ENCODE assay signal across 8 cellular contexts in genomic region chr12:101407054-101407437, GRCh38. TPM values are rescaled to one million over a fixed set of nuclear protein-coding genes. Genes with fewer than 3 reads are reported as not detected.
DNase-seq lines count a peak whose midpoint lies in the region; ATAC-seq and TF ChIP-seq lines count a peak whose summit lies in the region.

No MANE protein-coding gene starts in this region.

- peaks cover 2% of the 10 kb centered on the region for H3K27me3 ChIP-seq in hepatocyte
- no peaks in the 10 kb centered on the region for H3K27me3 ChIP-seq in spleen (replicated peaks in 1 of 7)

- peaks cover 2% of the 10 kb centered on the region for H3K36me3 Mint-ChIP-seq in IgD-negative memory B cell
- H3K36me3 Mint-ChIP-seq in activated naive CD4-positive, alpha-beta T cell treated with anti-CD3 and anti-CD28 coated beads, Interleukin-2, amount 50 U/mL, for 72 hours, result peaks cover 0 to 8% of the 10 kb centered on the region in 2 donors

- TF ChIP-seq POLR2A in spleen (IDR thresholded peaks at IDR 0.05) (no peak), erythroblast (IDR thresholded peaks at IDR 0.05; ENCODE audit: low read length) (no peak)

- H3K36me3 ChIP-seq in hepatocyte (replicated peaks; ENCODE audit: insufficient read depth, low read depth) (no peaks in the 10 kb centered on the region), spleen (peaks cover 0 to 24% (median 4%) of the 10 kb centered on the region in 6 donors)

- no peaks in the 10 kb centered on the region for H3K9me3 Mint-ChIP-seq in IgD-negative memory B cell
- H3K9me3 Mint-ChIP-seq in activated naive CD4-positive, alpha-beta T cell treated with anti-CD3 and anti-CD28 coated beads, Interleukin-2, amount 50 U/mL, for 72 hours, result no peaks in the 10 kb centered on the region

- peaks cover 25% of the 10 kb centered on the region for H4K20me1 ChIP-seq in hepatocyte (ENCODE audit: insufficient read depth, poor library complexity, severe bottlenecking)

- WGBS in hepatocyte (ENCODE audit: low lambda C conversion rate, missing lambda C conversion rate), result 1% methylated on average over 18 of the region's 18 CpGs
- 0 to 2% (median 1%) methylated on average over 18 of the region's 18 CpGs for WGBS in spleen, 5 donors

- peak overlapping the region; percentile 75 for H3K4me3 ChIP-seq in hepatocyte
- peak overlapping the region; percentile 70 to 96 (median 86) for H3K4me3 ChIP-seq in spleen

- H3K9me3 ChIP-seq in hepatocyte (ENCODE audit: low read depth) (no peaks in the 10 kb centered on the region), spleen (no peaks in the 10 kb centered on the region)

- ATAC-seq in GM21423 (IDR thresholded peaks at IDR 0.05; ENCODE audit: unreplicated experiment), result peak; percentile 19
- peak; percentile 33 to 50 for ATAC-seq in activated naive CD4-positive, alpha-beta T cell treated with anti-CD3 and anti-CD28 coated beads, Interleukin-2, amount 50 U/mL, for 72 hours

- DNase-seq in DMS79 (lab: John Stamatoyannopoulos, UW), result peak; percentile 28
- peak in 1 of 2 donors; percentile 61 for DNase-seq in activated naive CD4-positive, alpha-beta T cell treated with anti-CD3 and anti-CD28 coated beads, Interleukin-2, amount 50 U/mL, for 72 hours (ENCODE audit: low spot score in 2 of 2)
- peak; percentile 56 for DNase-seq in hepatocyte (ENCODE audit: low spot score)
- DNase-seq in spleen, result no peak
- no peak for DNase-seq in erythroblast (lab: John Stamatoyannopoulos, UW)
- no peak for DNase-seq in AML-193 (lab: John Stamatoyannopoulos, UW)

- H3K79me2 ChIP-seq in hepatocyte, result peaks cover 54% of the 10 kb centered on the region

- H3K27me3 Mint-ChIP-seq in IgD-negative memory B cell, result no peaks in the 10 kb centered on the region

- intact Hi-C loops in spleen (cut with DNase I; ENCODE audit: low total_unique reads), result no loop called here

- peak overlapping the region; percentile 95 to 99 (median 99) for H3K4me3 Mint-ChIP-seq in IgD-negative memory B cell

- H3K4me2 ChIP-seq in hepatocyte, result peak overlapping the region; percentile 86

- TF ChIP-seq CTCF in hepatocyte (IDR thresholded peaks at IDR 0.05; ENCODE audit: poor library complexity), result no peak
- no peak for TF ChIP-seq CTCF in spleen (IDR thresholded peaks at IDR 0.05 in 8 of 11, conservative IDR thresholded peaks at IDR 0.05 in 3 of 11)

- H3K4me1 ChIP-seq in hepatocyte (ENCODE audit: insufficient read depth) (peaks cover 8% of the 10 kb centered on the region), spleen (peaks cover 13 to 63% (median 32%) of the 10 kb centered on the region in 6 donors)

- H3K27ac Mint-ChIP-seq in IgD-negative memory B cell, result peak overlapping the region; percentile 93 to 98 (median 98)
- H3K27ac Mint-ChIP-seq in activated naive CD4-positive, alpha-beta T cell treated with anti-CD3 and anti-CD28 coated beads, Interleukin-2, amount 50 U/mL, for 72 hours, result peak overlapping the region; percentile 96 to 99

- H3K27ac ChIP-seq in hepatocyte (peak overlapping the region; percentile 96), spleen (peak overlapping the region; percentile 85 to 95 (median 90))

- H3K4me1 Mint-ChIP-seq in IgD-negative memory B cell, result peaks cover 15 to 21% (median 18%) of the 10 kb centered on the region in 3 donors

- peak overlapping the region; percentile 95 for H2AFZ ChIP-seq in hepatocyte

- H3K9me2 ChIP-seq in hepatocyte (replicated peaks; ENCODE audit: insufficient read depth), result no peaks in the 10 kb centered on the region

RNA-seq across cellular contexts. Expression of gene ARL1, which starts 0.5 kb away (rescaled TPM):
- polyA plus RNA-seq in IgD-negative memory B cell (30.2 TPM), hepatocyte (90.3 and 94.0 TPM in 2 replicates), spleen (10 to 100 TPM; 12.3 to 20.0 (median 19.6) TPM)
- 10 to 100 TPM; 23.5 to 55.2 TPM for total RNA-seq in activated naive CD4-positive, alpha-beta T cell treated with anti-CD3 and anti-CD28 coated beads, Interleukin-2, amount 50 U/mL, for 72 hours
- total RNA-seq in hepatocyte (115 and 122 TPM in 2 replicates), spleen (10 to 100 TPM; 37.1 to 64.9 (median 46.2) TPM)

Comparison
In these comparisons a context has a peak if more than half of its experiments do, and no peak if none do; other contexts are left out.
1. DNase-seq: peak in DMS79 (single experiment) and hepatocyte (single experiment); none in spleen (single experiment), erythroblast (0 of 2) and AML-193 (0 of 2).